ENCODE assay signal across 8 cellular contexts in the genomic region with DNA sequence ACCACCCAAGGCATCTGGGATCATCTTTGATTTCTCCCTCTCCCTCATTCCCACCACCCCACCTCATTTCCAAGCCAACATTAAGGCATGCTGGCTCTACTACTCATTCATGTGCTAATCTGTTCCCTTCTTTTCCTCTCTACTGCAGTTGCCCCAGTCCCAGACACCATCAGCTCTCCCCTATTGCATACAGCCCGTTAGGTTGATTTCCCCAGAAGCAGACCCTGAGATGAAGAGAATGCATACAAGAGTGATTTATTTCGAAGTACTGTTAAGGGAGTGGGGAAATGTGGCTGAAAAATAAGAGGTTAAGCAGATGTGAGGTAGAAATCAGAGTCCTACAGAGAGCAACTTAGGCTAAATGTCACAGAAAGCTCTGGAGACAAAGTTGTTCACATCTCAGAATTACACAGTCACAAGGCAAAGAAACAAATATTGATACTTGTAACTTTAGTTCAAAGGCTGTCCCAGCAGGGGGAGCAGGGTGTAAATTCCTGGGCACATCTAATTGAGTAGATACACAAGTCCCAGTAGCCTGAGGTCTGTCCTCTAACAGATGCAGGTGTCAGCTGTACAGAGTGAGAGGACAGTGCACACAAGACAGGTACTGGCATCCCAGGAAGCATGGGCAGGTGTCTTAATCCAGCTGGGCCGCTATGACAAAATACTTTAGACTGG.
DNase-seq lines count a peak whose midpoint lies in the region; ATAC-seq and TF ChIP-seq lines count a peak whose summit lies in the region.

No MANE protein-coding gene starts in this region.

- TF ChIP-seq CTCF in GM12864 (IDR thresholded peaks at IDR 0.05; ENCODE audit: low read depth, low read length, missing control alignments) = peak; percentile 45

- DNase-seq in GM12864 (ENCODE audit: low read depth) (peak; percentile 8), SKM-1 (lab: John Stamatoyannopoulos, UW; ENCODE audit: unreplicated experiment) (peak; percentile 24), kidney glomerular epithelial cell (lab: John Stamatoyannopoulos, UW) (peak; percentile 10), DMS79 (lab: John Stamatoyannopoulos, UW) (no peak), DMS153 (lab: John Stamatoyannopoulos, UW) (no peak), NCI-H128 (lab: John Stamatoyannopoulos, UW; ENCODE audit: unreplicated experiment) (no peak)

- ATAC-seq in HG03060 (IDR thresholded peaks at IDR 0.05; ENCODE audit: low read depth, unreplicated experiment) (peak; percentile 42), HG03097 (IDR thresholded peaks at IDR 0.05; ENCODE audit: low FRiP score, unreplicated experiment) (no peak)

- no peak overlapping the region for H3K4me3 ChIP-seq in GM12864 (ENCODE audit: low read depth, low read length)

Comparison
In these comparisons a context has a peak if more than half of its experiments do, and no peak if none do; other contexts are left out.
1. DNase-seq: peak in GM12864 (single experiment), SKM-1 (single experiment) and kidney glomerular epithelial cell (single experiment); none in DMS79 (single experiment), DMS153 (single experiment) and NCI-H128 (single experiment).